Comparison of ENCODE assay signal across 8 cellular contexts in the genomic region with DNA sequence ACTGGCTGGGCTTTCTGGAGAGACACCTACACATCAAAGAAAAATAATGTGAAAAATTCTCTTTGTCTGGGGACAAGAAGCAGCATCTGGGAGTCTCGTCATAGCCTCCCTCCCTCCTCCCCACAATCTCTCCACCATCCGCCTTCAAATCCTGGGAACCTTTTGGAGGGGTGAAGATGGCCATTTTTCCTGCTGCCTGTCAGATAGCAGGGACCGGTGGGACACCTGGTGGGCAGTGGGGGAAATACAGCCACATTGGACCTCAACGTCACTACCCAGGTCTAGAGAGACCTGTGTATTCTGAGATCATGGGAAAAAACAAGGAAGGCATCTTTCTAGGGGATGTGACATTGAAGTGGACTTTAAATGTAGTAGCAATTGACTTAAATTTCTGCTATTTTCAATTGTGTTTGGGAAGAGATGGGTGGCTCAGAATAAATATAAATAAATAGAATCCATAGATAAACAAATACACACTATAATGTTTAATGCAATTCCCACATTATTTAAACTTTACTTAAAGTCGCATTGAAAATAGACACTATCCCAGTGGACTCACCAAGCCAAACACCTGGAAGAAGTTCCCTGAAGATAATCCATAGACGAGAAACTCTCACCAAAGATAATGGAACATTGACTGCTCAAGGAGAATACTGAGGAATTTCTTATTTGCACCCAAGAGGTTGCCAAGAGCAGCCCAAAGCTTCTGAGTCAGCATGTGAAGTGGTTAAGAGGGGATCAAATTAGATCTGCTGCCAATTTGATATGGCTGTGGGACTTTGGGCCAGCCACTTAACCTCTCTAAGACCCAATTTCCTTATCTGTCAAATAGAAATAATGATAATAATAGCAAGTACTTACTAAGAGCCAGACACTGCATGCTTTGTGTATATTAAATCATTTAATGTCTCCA.
DNase-seq lines count a peak whose midpoint lies in the region; FAIRE-seq and TF ChIP-seq lines count a peak whose summit lies in the region.

No MANE protein-coding gene starts in this region.

- WGBS in GM23248 (ENCODE audit: low coverage in 1 of 2, low lambda C conversion rate in 2 of 2, missing lambda C conversion rate in 2 of 2), 2 experiments: 36 to 37% methylated on average over 6 of the region's 6 CpGs

- peak; percentile 75 to 81 for DNase-seq in NCI-H2081 (lab: John Stamatoyannopoulos, UW)
- DNase-seq in NCI-H2081 treated with DMSO at 0.1 percent for 48 hours (lab: John Stamatoyannopoulos, UW): no peak
- DNase-seq in GM23248: peak; percentile 75
- DNase-seq in KBM-7: peak; percentile 53
- peak; percentile 61 for DNase-seq in RPMI8226
- DNase-seq in T47D (ENCODE audit: low read depth in 1 of 2, low spot score in 1 of 2): peak; percentile 78 to 91
- peak; percentile 75 for DNase-seq in kidney
- DNase-seq in stimulated activated CD4-positive, alpha-beta T cell treated with anti-CD3 and anti-CD28 coated beads, TNF-alpha, amount 100 ng/mL, for 48 hours (ENCODE audit: low read depth in 3 of 3): peak; percentile 9 to 30 (median 19)

- intact Hi-C loops in kidney (cut with DNase I): no loop called here

- no peaks in the 10 kb centered on the region for H4K20me1 ChIP-seq in GM23248 (ENCODE audit: insufficient read depth)

- no peaks in the 10 kb centered on the region for H3K27me3 ChIP-seq in GM23248 (replicated peaks; ENCODE audit: insufficient read depth)

- H3K4me3 ChIP-seq in GM23248 (no peak overlapping the region), kidney (ENCODE audit: low read length in 2 of 2) (no peak overlapping the region)

- H3F3A ChIP-seq in GM23248 (ENCODE audit: insufficient read depth): no peaks in the 10 kb centered on the region

- peaks cover 12% of the 10 kb centered on the region for H3K4me1 ChIP-seq in GM23248 (ENCODE audit: insufficient read depth)
- no peaks in the 10 kb centered on the region for H3K4me1 ChIP-seq in kidney (ENCODE audit: control insufficient read depth in 1 of 2, insufficient read depth in 1 of 2, low read depth in 1 of 2, low read length in 2 of 2)

- no peaks in the 10 kb centered on the region for H3K9me2 ChIP-seq in GM23248 (ENCODE audit: insufficient read depth)

- in situ Hi-C loops in GM23248 (cut with MboI) (loop anchor here (25.0 kb wide), 1 partner anchor 224 kb away; no protein-coding TSS in a partner anchor), KBM-7 (cut with MboI; ENCODE audit: low pct_unique_long_range_greater_than_20kb, low sequenced_read_pairs) (no loop called here), T47D (cut with HindIII; ENCODE audit: low pct_unique_long_range_greater_than_20kb, low sequenced_read_pairs) (no loop called here)

- H3K4me2 ChIP-seq in GM23248 (ENCODE audit: unreplicated experiment): no peak overlapping the region

- no peaks in the 10 kb centered on the region for H3K36me3 ChIP-seq in GM23248 (ENCODE audit: low read depth)
- no peaks in the 10 kb centered on the region for H3K36me3 ChIP-seq in kidney (ENCODE audit: control insufficient read depth in 1 of 2, insufficient read depth in 2 of 2, low read length in 2 of 2)

- TF ChIP-seq CTCF in kidney (IDR thresholded peaks at IDR 0.05; ENCODE audit: borderline replicate concordance, extremely low read depth, insufficient read depth): peak; percentile 64

- H3K9me3 ChIP-seq in GM23248 (ENCODE audit: low read depth): no peaks in the 10 kb centered on the region
- H3K9me3 ChIP-seq in kidney (ENCODE audit: control insufficient read depth in 1 of 2, low read length in 2 of 2): no peaks in the 10 kb centered on the region

- FAIRE-seq in kidney (lab: Jason Lieb, UNC): no peak

- no peaks in the 10 kb centered on the region for H3K79me2 ChIP-seq in GM23248 (ENCODE audit: insufficient read depth)

- no peak overlapping the region for H3K27ac ChIP-seq in GM23248
- no peak overlapping the region for H3K27ac ChIP-seq in kidney (ENCODE audit: low read depth in 2 of 2, low read length in 2 of 2)

- peak overlapping the region; percentile 35; the same call in 1 of the 2 replicates for H2AFZ ChIP-seq in GM23248

- no peak overlapping the region for H3K9ac ChIP-seq in GM23248
- H3K9ac ChIP-seq in kidney (ENCODE audit: low read length in 2 of 2): no peak overlapping the region
